14 cellular contexts compared by ENCODE assay signal in genomic region chrX:151370906-151371305, GRCh38. TPM values are rescaled to one million over a fixed set of nuclear protein-coding genes. Genes with fewer than 3 reads are reported as not detected.
DNase-seq lines count a peak whose midpoint lies in the region; ATAC-seq and TF ChIP-seq lines count a peak whose summit lies in the region.
"Had no signal": no experiment of that assay in that cellular context is flagged by ENCODE, and none has a peak within 500 bp of the region (broad histone marks: within the 10 kb centered on the region; RNA-seq: fewer than 3 reads in every experiment).

No MANE protein-coding gene starts in this region.

- POLR2A ChIA-PET in AG04450 (lab: Yijun Ruan, JAX): no interaction called here
- POLR2A ChIA-PET in CD4-positive, alpha-beta T cell (lab: Charles Lee): no interaction called here

- no peak overlapping the region for H3K4me3 ChIP-seq in AG04450 (ENCODE audit: low read depth, low read length)
- H3K4me3 ChIP-seq in RWPE2 (ENCODE audit: severe bottlenecking): no peak overlapping the region
- H3K4me3 ChIP-seq: cardiac muscle cell, uterus had no signal

- intact Hi-C loops in CD4-positive, alpha-beta T cell (cut with DNase I, micrococcal nuclease): no loop called here

- no peaks in the 10 kb centered on the region for H3K9me3 Mint-ChIP-seq in CD4-positive, alpha-beta T cell
- H3K9me3 Mint-ChIP-seq: activated naive CD4-positive, alpha-beta T cell treated with anti-CD3 and anti-CD28 coated beads, Interleukin-2, amount 50 U/mL, for 72 hours; stimulated activated effector memory CD8-positive, alpha-beta T cell treated with anti-CD3 and anti-CD28 coated beads, Interleukin-12 subunit alpha, Interleukin-12 subunit beta, amount 100 ng/mL, for 72 hours had no signal

- H3K4me1 ChIP-seq in RWPE2 (ENCODE audit: insufficient read depth, poor library complexity, severe bottlenecking): no peaks in the 10 kb centered on the region
- H3K4me1 ChIP-seq: uterus had no signal

- H3K27me3 ChIP-seq in AG04450 (ENCODE audit: control insufficient read depth, insufficient read depth, low read length) (no peaks in the 10 kb centered on the region), RWPE2 (ENCODE audit: insufficient read depth, poor library complexity, severe bottlenecking) (no peaks in the 10 kb centered on the region)
- H3K27me3 ChIP-seq in CD4-positive, alpha-beta T cell (ENCODE audit: control insufficient read depth, insufficient read depth, low read length): peaks cover 12% of the 10 kb centered on the region
- H3K27me3 ChIP-seq: cardiac muscle cell, uterus had no signal

- H3K36me3 ChIP-seq in RWPE2 (ENCODE audit: low read depth): no peaks in the 10 kb centered on the region
- H3K36me3 ChIP-seq: cardiac muscle cell, uterus had no signal

- peak; percentile 54 for ATAC-seq in CD4-positive, alpha-beta T cell (ENCODE audit: poor library complexity)
- ATAC-seq in RWPE2 (ENCODE audit: low read depth) (peak; percentile 77), HG03571 (IDR thresholded peaks at IDR 0.05; ENCODE audit: unreplicated experiment) (no peak), GM19455 (IDR thresholded peaks at IDR 0.05; ENCODE audit: unreplicated experiment) (no peak)
- ATAC-seq: activated naive CD4-positive, alpha-beta T cell treated with anti-CD3 and anti-CD28 coated beads, Interleukin-2, amount 50 U/mL, for 72 hours; stimulated activated effector memory CD8-positive, alpha-beta T cell treated with anti-CD3 and anti-CD28 coated beads, Interleukin-12 subunit alpha, Interleukin-12 subunit beta, amount 100 ng/mL, for 72 hours had no signal

- H3K27ac Mint-ChIP-seq in CD4-positive, alpha-beta T cell: no peak overlapping the region
- H3K27ac Mint-ChIP-seq: activated naive CD4-positive, alpha-beta T cell treated with anti-CD3 and anti-CD28 coated beads, Interleukin-2, amount 50 U/mL, for 72 hours; stimulated activated effector memory CD8-positive, alpha-beta T cell treated with anti-CD3 and anti-CD28 coated beads, Interleukin-12 subunit alpha, Interleukin-12 subunit beta, amount 100 ng/mL, for 72 hours had no signal

- no peak for DNase-seq in AG04450 (ENCODE audit: low read depth, low spot score)
- DNase-seq in CD4-positive, alpha-beta T cell: no peak
- DNase-seq in RWPE2 (ENCODE audit: low spot score): no peak
- DNase-seq in iPS-NIHi11 (ENCODE audit: low spot score): peak; percentile 71
- DNase-seq in kidney glomerular epithelial cell (lab: John Stamatoyannopoulos, UW): no peak
- DNase-seq: NCI-H1105; stimulated activated CD4-positive, alpha-beta T cell treated with anti-CD3 and anti-CD28 coated beads, Interleukin-4, amount 100 ng/mL, for 24 hours; T1000; uterus had no signal

- CTCF ChIA-PET in AG04450 (lab: Charles Lee): no interaction called here
- CTCF ChIA-PET in CD4-positive, alpha-beta T cell (lab: Charles Lee): no interaction called here

- no peaks in the 10 kb centered on the region for H3K4me1 Mint-ChIP-seq in CD4-positive, alpha-beta T cell (ENCODE audit: low read depth)
- H3K4me1 Mint-ChIP-seq: stimulated activated effector memory CD8-positive, alpha-beta T cell treated with anti-CD3 and anti-CD28 coated beads, Interleukin-12 subunit alpha, Interleukin-12 subunit beta, amount 100 ng/mL, for 72 hours had no signal

- no peaks in the 10 kb centered on the region for H3K9me3 ChIP-seq in AG04450 (ENCODE audit: control insufficient read depth, insufficient read depth, low read length)
- no peaks in the 10 kb centered on the region for H3K9me3 ChIP-seq in CD4-positive, alpha-beta T cell (ENCODE audit: control insufficient read depth, low read length)
- no peaks in the 10 kb centered on the region for H3K9me3 ChIP-seq in RWPE2 (ENCODE audit: severe bottlenecking)
- H3K9me3 ChIP-seq: uterus had no signal

- no peak overlapping the region for H3K4me3 Mint-ChIP-seq in CD4-positive, alpha-beta T cell
- H3K4me3 Mint-ChIP-seq: stimulated activated effector memory CD8-positive, alpha-beta T cell treated with anti-CD3 and anti-CD28 coated beads, Interleukin-12 subunit alpha, Interleukin-12 subunit beta, amount 100 ng/mL, for 72 hours had no signal

- peaks cover 28% of the 10 kb centered on the region for H3K27me3 Mint-ChIP-seq in CD4-positive, alpha-beta T cell

- H3K27ac ChIP-seq in AG04450 (ENCODE audit: low read depth, low read length) (no peak overlapping the region), RWPE2 (ENCODE audit: poor library complexity, severe bottlenecking) (no peak overlapping the region)
- no peak overlapping the region for H3K27ac ChIP-seq in CD4-positive, alpha-beta T cell (ENCODE audit: low read depth, low read length)
- H3K27ac ChIP-seq: cardiac muscle cell, uterus had no signal

- H3K36me3 Mint-ChIP-seq in CD4-positive, alpha-beta T cell (ENCODE audit: low read depth): no peaks in the 10 kb centered on the region
- H3K36me3 Mint-ChIP-seq: activated naive CD4-positive, alpha-beta T cell treated with anti-CD3 and anti-CD28 coated beads, Interleukin-2, amount 50 U/mL, for 72 hours; stimulated activated effector memory CD8-positive, alpha-beta T cell treated with anti-CD3 and anti-CD28 coated beads, Interleukin-12 subunit alpha, Interleukin-12 subunit beta, amount 100 ng/mL, for 72 hours had no signal

- TF ChIP-seq CTCF in AG04450 (IDR thresholded peaks at IDR 0.05; ENCODE audit: low read depth, low read length): 0 out of 2 replicates have a peak, but pooled peaks have one; percentile 1
- TF ChIP-seq CTCF in CD4-positive, alpha-beta T cell (IDR thresholded peaks at IDR 0.05): no peak
- TF ChIP-seq CTCF in RWPE2 (IDR thresholded peaks at IDR 0.05; ENCODE audit: poor library complexity, severe bottlenecking): no peak

RNA-seq across cellular contexts. Expression of gene VMA21, which starts 26.1 kb away (rescaled TPM):
- polyA plus RNA-seq in AG04450 (2011; rRNA removed): 22.4 and 27.1 TPM in 2 replicates
- 23.4 and 25.1 TPM in 2 replicates for polyA minus RNA-seq in AG04450 (2011; rRNA and poly(A)+ RNA removed)
- 10 to 100 TPM; 19.3 to 19.4 TPM for total RNA-seq in CD4-positive, alpha-beta T cell

Comparison
In these comparisons a context has a peak if more than half of its experiments do, and no peak if none do; other contexts are left out.
1. ATAC-seq: peak in CD4-positive, alpha-beta T cell (single experiment) and RWPE2 (single experiment); none in HG03571 (single experiment) and GM19455 (single experiment).